ENCODE assay signal across 8 cellular contexts in the genomic region with DNA sequence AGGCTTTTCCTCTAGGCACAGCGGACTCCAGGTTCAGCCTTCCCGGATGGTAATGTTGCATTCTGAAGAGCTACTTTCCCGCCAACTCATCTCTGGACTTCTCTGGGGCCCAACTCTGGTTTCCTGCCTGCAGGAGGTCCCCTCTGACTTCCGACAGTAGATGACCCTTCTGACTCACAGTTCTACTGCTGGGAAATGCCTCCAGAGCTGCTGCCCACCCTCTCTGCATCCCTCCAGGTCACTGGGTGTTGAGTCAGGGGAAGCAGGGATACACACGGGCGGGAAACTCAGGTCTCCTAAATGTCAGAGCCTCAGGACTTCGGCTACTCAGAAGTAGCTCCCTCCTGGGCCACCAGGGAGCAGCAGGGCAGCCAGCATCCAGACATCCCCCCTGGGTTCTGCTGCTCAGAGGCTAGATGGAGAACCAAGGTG. TPM values are rescaled to one million over a fixed set of nuclear protein-coding genes. Genes with fewer than 3 reads are reported as not detected.
DNase-seq lines count a peak whose midpoint lies in the region; ATAC-seq and TF ChIP-seq lines count a peak whose summit lies in the region.

No MANE protein-coding gene starts in this region.

- DNase-seq in NCI-H82 (lab: John Stamatoyannopoulos, UW): peak; percentile 80
- no peak for DNase-seq in NCI-H82 treated with DMSO at 0.1 percent for 48 hours (lab: John Stamatoyannopoulos, UW; ENCODE audit: unreplicated experiment)
- DNase-seq in activated T-helper 1 cell treated with anti-CD3 and anti-CD28 coated beads, Interleukin-12 subunit alpha, Interleukin-12 subunit beta, Interleukin-2, Interleukin-4 antibody, amounts not matched to agents 30 ng/mL and 10 ng/mL and 1 ng/mL, durations not matched to agents 14 hours and 24 hours and 36 hours (ENCODE audit: low spot score): no peak
- peak; percentile 31 for DNase-seq in nephron progenitor cell
- DNase-seq in NCI-H2081 treated with DMSO at 0.1 percent for 48 hours (lab: John Stamatoyannopoulos, UW): no peak
- DNase-seq in T-helper 17 cell: no peak

- peak overlapping the region; percentile 32 for H3K27ac Mint-ChIP-seq in activated T-helper 1 cell treated with anti-CD3 and anti-CD28 coated beads, Interleukin-12 subunit alpha, Interleukin-12 subunit beta, Interleukin-2, Interleukin-4 antibody, amounts not matched to agents 30 ng/mL and 10 ng/mL and 1 ng/mL, durations not matched to agents 14 hours and 24 hours and 36 hours
- H3K27ac Mint-ChIP-seq in nephron progenitor cell (no peak overlapping the region), T-helper 17 cell (no peak overlapping the region)

- H3K36me3 Mint-ChIP-seq in activated T-helper 1 cell treated with anti-CD3 and anti-CD28 coated beads, Interleukin-12 subunit alpha, Interleukin-12 subunit beta, Interleukin-2, Interleukin-4 antibody, amounts not matched to agents 30 ng/mL and 10 ng/mL and 1 ng/mL, durations not matched to agents 14 hours and 24 hours and 36 hours (ENCODE audit: low read depth): peaks cover 9% of the 10 kb centered on the region
- no peaks in the 10 kb centered on the region for H3K36me3 Mint-ChIP-seq in nephron progenitor cell (ENCODE audit: low read depth)
- peaks cover 2% of the 10 kb centered on the region for H3K36me3 Mint-ChIP-seq in T-helper 17 cell (ENCODE audit: low read depth)

- H3K9me3 Mint-ChIP-seq in activated T-helper 1 cell treated with anti-CD3 and anti-CD28 coated beads, Interleukin-12 subunit alpha, Interleukin-12 subunit beta, Interleukin-2, Interleukin-4 antibody, amounts not matched to agents 30 ng/mL and 10 ng/mL and 1 ng/mL, durations not matched to agents 14 hours and 24 hours and 36 hours: no peaks in the 10 kb centered on the region
- no peaks in the 10 kb centered on the region for H3K9me3 Mint-ChIP-seq in nephron progenitor cell

- peak overlapping the region; percentile 38 for H3K4me3 Mint-ChIP-seq in activated T-helper 1 cell treated with anti-CD3 and anti-CD28 coated beads, Interleukin-12 subunit alpha, Interleukin-12 subunit beta, Interleukin-2, Interleukin-4 antibody, amounts not matched to agents 30 ng/mL and 10 ng/mL and 1 ng/mL, durations not matched to agents 14 hours and 24 hours and 36 hours
- peak overlapping the region; percentile 25 for H3K4me3 Mint-ChIP-seq in nephron progenitor cell
- H3K4me3 Mint-ChIP-seq in T-helper 17 cell: no peak overlapping the region

- no peaks in the 10 kb centered on the region for H3K27me3 Mint-ChIP-seq in activated T-helper 1 cell treated with anti-CD3 and anti-CD28 coated beads, Interleukin-12 subunit alpha, Interleukin-12 subunit beta, Interleukin-2, Interleukin-4 antibody, amounts not matched to agents 30 ng/mL and 10 ng/mL and 1 ng/mL, durations not matched to agents 14 hours and 24 hours and 36 hours (ENCODE audit: insufficient read depth)
- H3K27me3 Mint-ChIP-seq in nephron progenitor cell (ENCODE audit: low read depth, poor library complexity) (peaks cover 16% of the 10 kb centered on the region), T-helper 17 cell (no peaks in the 10 kb centered on the region)

- TF ChIP-seq CTCF in nephron progenitor cell (IDR thresholded peaks at IDR 0.05): peak; percentile 31

- peaks cover 58% of the 10 kb centered on the region for H3K4me1 Mint-ChIP-seq in activated T-helper 1 cell treated with anti-CD3 and anti-CD28 coated beads, Interleukin-12 subunit alpha, Interleukin-12 subunit beta, Interleukin-2, Interleukin-4 antibody, amounts not matched to agents 30 ng/mL and 10 ng/mL and 1 ng/mL, durations not matched to agents 14 hours and 24 hours and 36 hours (ENCODE audit: low read depth)
- H3K4me1 Mint-ChIP-seq in nephron progenitor cell (peaks cover 65% of the 10 kb centered on the region), T-helper 17 cell (peaks cover 36% of the 10 kb centered on the region)

- ATAC-seq in HG03342 (IDR thresholded peaks at IDR 0.05; ENCODE audit: unreplicated experiment): peak; percentile 30
- no peak for ATAC-seq in T-helper 17 cell
- ATAC-seq in GM18907 (IDR thresholded peaks at IDR 0.05; ENCODE audit: unreplicated experiment): no peak

- intact Hi-C loops in activated T-helper 1 cell treated with anti-CD3 and anti-CD28 coated beads, Interleukin-12 subunit alpha, Interleukin-12 subunit beta, Interleukin-2, Interleukin-4 antibody, amounts not matched to agents 30 ng/mL and 10 ng/mL and 1 ng/mL, durations not matched to agents 14 hours and 24 hours and 36 hours (cut with micrococcal nuclease): loop anchor here (10.0 kb wide), 2 partner anchors 929 to 1139 kb away; a partner anchor contains a TSS

- no peaks in the 10 kb centered on the region for H3K9me3 ChIP-seq in T-helper 17 cell (ENCODE audit: control insufficient read depth, low read length, poor library complexity, severe bottlenecking)

RNA-seq across cellular contexts. Expression of a gene that starts 2.1 kb away (rescaled TPM):
- 50.4 and 52.0 TPM in 2 replicates for total RNA-seq in activated T-helper 1 cell treated with anti-CD3 and anti-CD28 coated beads, Interleukin-12 subunit alpha, Interleukin-12 subunit beta, Interleukin-2, Interleukin-4 antibody, amounts not matched to agents 30 ng/mL and 10 ng/mL and 1 ng/mL, durations not matched to agents 14 hours and 24 hours and 36 hours
- 10 to 100 TPM; 78.4 to 87.7 TPM for total RNA-seq in T-helper 17 cell

Comparison
In these comparisons a context has a peak if more than half of its experiments do, and no peak if none do; other contexts are left out.
1. DNase-seq: peak in NCI-H82 (single experiment) and nephron progenitor cell (single experiment); none in NCI-H82 treated with DMSO at 0.1 percent for 48 hours (single experiment), activated T-helper 1 cell treated with anti-CD3 and anti-CD28 coated beads, Interleukin-12 subunit alpha, Interleukin-12 subunit beta, Interleukin-2, Interleukin-4 antibody, amounts not matched to agents 30 ng/mL and 10 ng/mL and 1 ng/mL, durations not matched to agents 14 hours and 24 hours and 36 hours (single experiment), NCI-H2081 treated with DMSO at 0.1 percent for 48 hours (single experiment) and T-helper 17 cell (0 of 3).